Comparison of ENCODE assay signal across 15 cellular contexts in the genomic region with DNA sequence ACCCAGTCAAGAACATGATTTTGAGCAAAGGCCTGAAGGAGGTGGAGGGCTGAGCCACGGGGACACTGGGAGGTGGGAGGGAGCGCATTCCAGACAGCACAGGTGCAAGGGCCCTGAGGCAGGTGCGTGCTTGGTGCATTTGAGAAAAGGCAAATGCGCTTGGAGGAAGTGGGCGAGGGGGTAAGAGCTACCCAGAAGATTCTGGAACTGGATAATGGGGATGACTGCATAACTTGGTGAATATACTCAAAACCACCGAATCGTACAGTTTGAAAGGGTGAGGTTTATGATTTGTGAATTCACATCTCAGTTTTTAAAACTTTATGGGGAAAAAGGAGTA. TPM values are rescaled to one million over a fixed set of nuclear protein-coding genes. Genes with fewer than 3 reads are reported as not detected.
DNase-seq lines count a peak whose midpoint lies in the region; ATAC-seq and TF ChIP-seq lines count a peak whose summit lies in the region.
"Had no signal": no experiment of that assay in that cellular context is flagged by ENCODE, and none has a peak within 500 bp of the region (broad histone marks: within the 10 kb centered on the region; RNA-seq: fewer than 3 reads in every experiment).

No MANE protein-coding gene starts in this region.

- H3K4me3 Mint-ChIP-seq in stimulated activated naive CD8-positive, alpha-beta T cell treated with anti-CD3 and anti-CD28 coated beads, Interleukin-15, Interleukin-2, amounts not matched to agents 100 ng/mL and 50 ng/mL, for 24 hours, result peak overlapping the region; percentile 61
- H3K4me3 Mint-ChIP-seq in WTC11, result no peak overlapping the region
- H3K4me3 Mint-ChIP-seq in endothelial cell (ENCODE audit: unreplicated experiment), result peak overlapping the region; percentile 17

- no peaks in the 10 kb centered on the region for H3K27me3 Mint-ChIP-seq in stimulated activated naive CD8-positive, alpha-beta T cell treated with anti-CD3 and anti-CD28 coated beads, Interleukin-15, Interleukin-2, amounts not matched to agents 100 ng/mL and 50 ng/mL, for 24 hours
- H3K27me3 Mint-ChIP-seq in WTC11 (ENCODE audit: low read depth), result no peaks in the 10 kb centered on the region
- no peaks in the 10 kb centered on the region for H3K27me3 Mint-ChIP-seq in endothelial cell (ENCODE audit: unreplicated experiment)

- CTCF ChIA-PET in WTC11 (lab: Charles Lee), result interaction anchor here (0.6 to 1.5 kb wide), 2 partner anchors 88 to 160 kb away, joined by 3 to 8 read pairs; no protein-coding TSS in a partner anchor

- H3K27ac Mint-ChIP-seq in stimulated activated naive CD8-positive, alpha-beta T cell treated with anti-CD3 and anti-CD28 coated beads, Interleukin-15, Interleukin-2, amounts not matched to agents 100 ng/mL and 50 ng/mL, for 24 hours, result peak overlapping the region; percentile 94
- no peak overlapping the region for H3K27ac Mint-ChIP-seq in WTC11
- H3K27ac Mint-ChIP-seq in endothelial cell (ENCODE audit: unreplicated experiment), result no peak overlapping the region

- H3K4me1 Mint-ChIP-seq in stimulated activated naive CD8-positive, alpha-beta T cell treated with anti-CD3 and anti-CD28 coated beads, Interleukin-15, Interleukin-2, amounts not matched to agents 100 ng/mL and 50 ng/mL, for 24 hours (ENCODE audit: low read depth), result no peaks in the 10 kb centered on the region
- H3K4me1 Mint-ChIP-seq in WTC11 (peaks cover 28% of the 10 kb centered on the region), endothelial cell (ENCODE audit: unreplicated experiment) (peaks cover 47% of the 10 kb centered on the region)

- POLR2A ChIA-PET in WTC11 (lab: Charles Lee), result no interaction called here

- no peak for TF ChIP-seq CTCF in WTC11 (IDR thresholded peaks at IDR 0.05)
- TF ChIP-seq CTCF in endothelial cell (IDR thresholded peaks at IDR 0.05; ENCODE audit: unreplicated experiment), result no peak

- no peak for ATAC-seq in stimulated activated naive CD8-positive, alpha-beta T cell treated with anti-CD3 and anti-CD28 coated beads, Interleukin-15, Interleukin-2, amounts not matched to agents 100 U/mL and 50 U/mL, for 24 hours
- ATAC-seq in WTC11 (no peak), HG03460 (IDR thresholded peaks at IDR 0.05; ENCODE audit: unreplicated experiment) (no peak), GM19397 (IDR thresholded peaks at IDR 0.05; ENCODE audit: unreplicated experiment) (no peak), HG03039 (IDR thresholded peaks at IDR 0.05; ENCODE audit: unreplicated experiment) (no peak)

- no peak for DNase-seq in stimulated activated naive CD8-positive, alpha-beta T cell treated with anti-CD3 and anti-CD28 coated beads, Interleukin-15, Interleukin-2, amounts not matched to agents 100 U/mL and 50 U/mL, for 24 hours
- DNase-seq in WTC11 (ENCODE audit: low spot score) (no peak), endothelial cell (ENCODE audit: low spot score) (no peak), HuH-7 (ENCODE audit: low spot score) (no peak)
- DNase-seq: DMS153, hippocampal formation, Kasumi-1, NCI-H1694, NCI-H446 treated with DMSO at 0.1 percent for 48 hours, SHP77, T1000 had no signal

- H3K9me3 Mint-ChIP-seq in stimulated activated naive CD8-positive, alpha-beta T cell treated with anti-CD3 and anti-CD28 coated beads, Interleukin-15, Interleukin-2, amounts not matched to agents 100 ng/mL and 50 ng/mL, for 24 hours, result no peaks in the 10 kb centered on the region
- H3K9me3 Mint-ChIP-seq in WTC11 (no peaks in the 10 kb centered on the region), endothelial cell (ENCODE audit: unreplicated experiment) (no peaks in the 10 kb centered on the region)

- peaks cover 43% of the 10 kb centered on the region for H3K36me3 Mint-ChIP-seq in stimulated activated naive CD8-positive, alpha-beta T cell treated with anti-CD3 and anti-CD28 coated beads, Interleukin-15, Interleukin-2, amounts not matched to agents 100 ng/mL and 50 ng/mL, for 24 hours (ENCODE audit: low read depth)
- H3K36me3 Mint-ChIP-seq in WTC11 (no peaks in the 10 kb centered on the region), endothelial cell (ENCODE audit: low read depth, unreplicated experiment) (peaks cover 47% of the 10 kb centered on the region)

TF ChIP-seq in WTC11, 78 proteins besides CTCF, POLR2A, EP300 and RAD21:
- TF ChIP-seq GTF2I (CRISPR knock-in tag; conservative IDR thresholded peaks at IDR 0.05) (peak; percentile 31; the same call in 1 of the 2 replicates), ZNF396 (CRISPR knock-in tag; IDR thresholded peaks at IDR 0.05; ENCODE audit: borderline replicate concordance) (no peak)

RNA-seq across cellular contexts. Expression of a gene that starts 9.8 kb away (rescaled TPM):
- total RNA-seq in WTC11 (2021) (14.2 to 17.3 TPM (median 15.5 TPM) in 3 replicates), endothelial cell (ENCODE audit: unreplicated experiment) (248 TPM)

Comparison
In these comparisons a context has a peak if more than half of its experiments do, and no peak if none do; other contexts are left out.
1. RNA of a gene that starts 9.8 kb away (total RNA-seq): 248 TPM in endothelial cell (single experiment); 14.2 to 17.3 TPM in WTC11; every median in the first group is over 10 times any median in the second.